In the genomic region with DNA sequence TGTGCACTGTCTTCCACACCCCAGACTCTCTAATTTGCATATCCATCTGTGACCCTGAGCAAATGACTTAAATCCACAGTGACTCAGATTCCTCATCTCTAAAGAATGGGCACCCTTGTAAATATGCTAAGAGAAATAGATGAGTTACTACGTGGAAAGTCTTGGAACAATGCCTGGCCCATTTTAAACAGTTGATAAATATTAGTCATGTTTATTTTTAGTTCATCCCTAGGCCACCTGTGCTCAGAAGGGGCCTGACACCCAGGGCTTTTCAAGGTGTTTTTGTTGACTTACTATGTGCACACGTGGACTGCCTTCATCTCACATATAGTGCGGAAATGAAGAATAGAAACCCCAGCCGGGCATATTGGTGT, we compare ENCODE assay signal across 11 cellular contexts. TPM values are rescaled to one million over a fixed set of nuclear protein-coding genes. Genes with fewer than 3 reads are reported as not detected.
A peak's percentile ranks its signal among the peaks of the same experiment; 100 is the strongest.
DNase-seq lines count a peak whose midpoint lies in the region; ATAC-seq and TF ChIP-seq lines count a peak whose summit lies in the region.
"Had no signal": no experiment of that assay in that cellular context is flagged by ENCODE, and none has a peak within 500 bp of the region (broad histone marks: within the 10 kb centered on the region; RNA-seq: fewer than 3 reads in every experiment).

No MANE protein-coding gene starts in this region.

- H3K36me3 ChIP-seq in Panc1 (ENCODE audit: control insufficient read depth, insufficient read depth, low read length): no peaks in the 10 kb centered on the region
- H3K36me3 ChIP-seq in skeletal muscle satellite cell (ENCODE audit: insufficient read depth, low read length): no peaks in the 10 kb centered on the region
- H3K36me3 ChIP-seq: BE2C had no signal

- H3K4me3 ChIP-seq in Panc1 (ENCODE audit: low read depth in 2 of 2, low read length in 2 of 2): no peak overlapping the region
- H3K4me3 ChIP-seq in skeletal muscle satellite cell (ENCODE audit: low read length): no peak overlapping the region

- POLR2A ChIA-PET in Panc1 (lab: Charles Lee): interaction anchor here (0.6 to 0.7 kb wide), 2 partner anchors 163 to 578 kb away, joined by 3 to 5 read pairs; no protein-coding TSS in a partner anchor

- H3K4me1 ChIP-seq in Panc1 (ENCODE audit: control insufficient read depth, insufficient read depth, low read length) (peaks cover 19% of the 10 kb centered on the region), skeletal muscle satellite cell (ENCODE audit: control insufficient read depth, insufficient read depth, low read length) (peaks cover 27% of the 10 kb centered on the region)

- no peak overlapping the region for H3K9ac ChIP-seq in skeletal muscle satellite cell (ENCODE audit: low read depth, low read length)

- DNase-seq in NCI-H510A treated with DMSO at 0.1 percent for 48 hours (lab: John Stamatoyannopoulos, UW) (peak; percentile 62), NCI-H510A (lab: John Stamatoyannopoulos, UW) (no peak), Panc1 (ENCODE audit: low read depth, low spot score) (peak; percentile 99), fibroblast of peridontal ligament (ENCODE audit: extremely low read depth) (peak; percentile 87), AML-193 (lab: John Stamatoyannopoulos, UW) (no peak)
- no peak for DNase-seq in stimulated activated CD4-positive, alpha-beta T cell treated with anti-CD3 and anti-CD28 coated beads, Interleukin-4, amount 100 ng/mL, for 24 hours
- DNase-seq: activated CD4-positive, alpha-beta T cell treated with anti-CD3 and anti-CD28 coated beads for 36 hours; BE2C; KG1 had no signal

- H3K9me3 ChIP-seq in Panc1 (ENCODE audit: control insufficient read depth, insufficient read depth, low read depth, low read length) (peaks cover 8% of the 10 kb centered on the region; the same call in 1 of the 2 replicates), skeletal muscle satellite cell (replicated peaks; ENCODE audit: low read length) (no peaks in the 10 kb centered on the region)
- H3K9me3 ChIP-seq: BE2C had no signal

- peak overlapping the region; percentile 89 for H3K27ac ChIP-seq in Panc1 (ENCODE audit: low read length)

- in situ Hi-C loops in Panc1 (cut with HindIII; ENCODE audit: low pct_unique_long_range_greater_than_20kb, low sequenced_read_pairs): no loop called here

- no peaks in the 10 kb centered on the region for H3K27me3 ChIP-seq in Panc1 (ENCODE audit: control insufficient read depth, insufficient read depth, low read length)
- H3K27me3 ChIP-seq in skeletal muscle satellite cell (ENCODE audit: control insufficient read depth, insufficient read depth, low read length): no peaks in the 10 kb centered on the region
- H3K27me3 ChIP-seq: BE2C had no signal

- no peak for TF ChIP-seq CTCF in Panc1 (IDR thresholded peaks at IDR 0.05)

- BruUV-seq in Panc1 (replicated peaks; lab: Mats Ljungman, UMichigan): no TSS peak

- CTCF ChIA-PET in Panc1 (lab: Charles Lee): no interaction called here

- H3K4me2 ChIP-seq in skeletal muscle satellite cell (ENCODE audit: low read length): peak overlapping the region; percentile 16

- intact Hi-C loops in Panc1 (cut with micrococcal nuclease; ENCODE audit: unreplicated experiment): no loop called here

- ATAC-seq in Panc1 (peak; percentile 80), GM21515 (IDR thresholded peaks at IDR 0.05; ENCODE audit: unreplicated experiment) (no peak)
- ATAC-seq: activated CD4-positive, alpha-beta T cell treated with anti-CD3 and anti-CD28 coated beads for 36 hours had no signal

RNA-seq across cellular contexts. Expression of gene PTPRH, which starts 0.8 kb away (rescaled TPM):
- 42.8 TPM for total RNA-seq in Panc1 (2021; ENCODE audit: unreplicated experiment)
- polyA plus RNA-seq in Panc1 (2012; ENCODE audit: insufficient read length): 45.2 TPM
- 3.3 and 3.9 TPM in 2 replicates for total RNA-seq in skeletal muscle satellite cell (2012; rRNA removed)
- total RNA-seq: activated CD4-positive, alpha-beta T cell treated with anti-CD3 and anti-CD28 coated beads for 36 hours had no signal

RNA-seq across cellular contexts. Expression of gene TMEM86B, which starts 18.5 kb away (rescaled TPM):
- 14.2 TPM for total RNA-seq in Panc1 (2021; ENCODE audit: unreplicated experiment)
- polyA plus RNA-seq in Panc1 (2012; ENCODE audit: insufficient read length): 12.2 TPM
- 1.0 and 1.7 TPM in 2 replicates for total RNA-seq in skeletal muscle satellite cell (2012; rRNA removed)

RNA-seq across cellular contexts. Expression of gene SYT5, which starts 30.0 kb away (rescaled TPM):
- total RNA-seq in Panc1 (2021; ENCODE audit: unreplicated experiment): 3.2 TPM
- 9.3 TPM for polyA plus RNA-seq in Panc1 (2012; ENCODE audit: insufficient read length)
- 0.76 TPM in 1 of 2 replicates, not detected in the other for total RNA-seq in skeletal muscle satellite cell (2012; rRNA removed)

RNA-seq across cellular contexts. Expression of gene DNAAF3, which starts 43.7 kb away (rescaled TPM):
- total RNA-seq in Panc1 (2021; ENCODE audit: unreplicated experiment): 12.4 TPM
- polyA plus RNA-seq in Panc1 (2012; ENCODE audit: insufficient read length): 14.6 TPM
- total RNA-seq in skeletal muscle satellite cell (2012; rRNA removed): 0.66 and 0.76 TPM in 2 replicates

RNA-seq across cellular contexts. Expression of gene PPP6R1, which starts 48.7 kb away (rescaled TPM):
- total RNA-seq in Panc1 (2021; ENCODE audit: unreplicated experiment): 172 TPM
- 174 TPM for polyA plus RNA-seq in Panc1 (2012; ENCODE audit: insufficient read length)
- total RNA-seq in skeletal muscle satellite cell (2012; rRNA removed): 40.8 and 43.9 TPM in 2 replicates

Comparison
In these comparisons a context has a peak if more than half of its experiments do, and no peak if none do; other contexts are left out.
1. DNase-seq: peak in NCI-H510A treated with DMSO at 0.1 percent for 48 hours (single experiment), Panc1 (single experiment) and fibroblast of peridontal ligament (single experiment); none in NCI-H510A (single experiment), AML-193 (0 of 2) and stimulated activated CD4-positive, alpha-beta T cell treated with anti-CD3 and anti-CD28 coated beads, Interleukin-4, amount 100 ng/mL, for 24 hours (single experiment).